Comparison of ENCODE assay signal across 1 cellular context in genomic region chr16:46896314-46896968, GRCh38.
A peak's percentile ranks its signal among the peaks of the same experiment; 100 is the strongest.
TF ChIP-seq lines count a peak whose summit lies in the region.

No MANE protein-coding gene starts in this region.

TF ChIP-seq in HepG2, 621 proteins besides CTCF, POLR2A, EP300 and RAD21 (continued from another document and continues in another):
- TF ChIP-seq ZMAT3 (CRISPR knock-in tag; conservative IDR thresholded peaks at IDR 0.05) (0 out of 2 replicates have a peak, but pooled peaks have one; percentile 5), ZZZ3 (CRISPR knock-in tag; IDR thresholded peaks at IDR 0.05; ENCODE audit: borderline replicate concordance) (no peak), ZNF879 (CRISPR knock-in tag; IDR thresholded peaks at IDR 0.05) (no peak), ZNF782 (CRISPR knock-in tag; IDR thresholded peaks at IDR 0.05; ENCODE audit: borderline replicate concordance) (no peak), POLR2AphosphoS2 (IDR thresholded peaks at IDR 0.05; ENCODE audit: low read depth, low read length) (no peak), ONECUT2 (CRISPR knock-in tag; IDR thresholded peaks at IDR 0.05) (no peak), CREB1 (IDR thresholded peaks at IDR 0.05) (no peak), CREB1 (CRISPR knock-in tag; IDR thresholded peaks at IDR 0.05) (no peak; the same call in 1 of the 2 replicates), ZFP36 (IDR thresholded peaks at IDR 0.05; ENCODE audit: borderline replicate concordance, low read depth, low read length, partially characterized antibody) (no peak), RXRB (CRISPR knock-in tag; IDR thresholded peaks at IDR 0.05; ENCODE audit: borderline replicate concordance) (no peak), FOXO1 (CRISPR knock-in tag; IDR thresholded peaks at IDR 0.05) (no peak), RBFOX2 (IDR thresholded peaks at IDR 0.05; ENCODE audit: low read depth, low read length) (no peak), ZNF703 (CRISPR knock-in tag; IDR thresholded peaks at IDR 0.05; ENCODE audit: borderline replicate concordance) (no peak), SRY (CRISPR knock-in tag; IDR thresholded peaks at IDR 0.05) (no peak), ZEB1 (IDR thresholded peaks at IDR 0.05; ENCODE audit: insufficient replicate concordance, low read depth) (no peak), ZNF800 (CRISPR knock-in tag; IDR thresholded peaks at IDR 0.05) (no peak), MYC (CRISPR knock-in tag; IDR thresholded peaks at IDR 0.05; ENCODE audit: borderline replicate concordance) (no peak), CBX2 (IDR thresholded peaks at IDR 0.05; ENCODE audit: low read depth, low read length) (no peak), CBX2 (CRISPR knock-in tag; IDR thresholded peaks at IDR 0.05; ENCODE audit: low read depth) (no peak), ZBTB49 (CRISPR knock-in tag; IDR thresholded peaks at IDR 0.05; ENCODE audit: borderline replicate concordance) (no peak), SOX6 (IDR thresholded peaks at IDR 0.05) (no peak), SOX6 (CRISPR knock-in tag; IDR thresholded peaks at IDR 0.05) (0 out of 2 replicates have a peak, but pooled peaks have one; percentile 12), CBX5 (CRISPR knock-in tag; IDR thresholded peaks at IDR 0.05; ENCODE audit: borderline replicate concordance) (0 out of 2 replicates have a peak, but pooled peaks have one; percentile 39), ZNF121 (CRISPR knock-in tag; IDR thresholded peaks at IDR 0.05) (no peak), TEF (CRISPR knock-in tag; IDR thresholded peaks at IDR 0.05) (no peak), ZNF251 (CRISPR knock-in tag; IDR thresholded peaks at IDR 0.05) (no peak), NFKB2 (CRISPR knock-in tag; IDR thresholded peaks at IDR 0.05; ENCODE audit: borderline replicate concordance) (peak; percentile 79; the same call in 1 of the 2 replicates), FOXA1 (IDR thresholded peaks at IDR 0.05) (no peak), FOXA1 (CRISPR knock-in tag; IDR thresholded peaks at IDR 0.05) (no peak), GRHL1 (CRISPR knock-in tag; conservative IDR thresholded peaks at IDR 0.05) (no peak), REST (IDR thresholded peaks at IDR 0.05; ENCODE audit: borderline replicate concordance in 1 of 2, low read depth in 1 of 2, low read length in 2 of 2) (no peak), ZNF138 (CRISPR knock-in tag; IDR thresholded peaks at IDR 0.05; ENCODE audit: low read depth) (no peak), FOSL1 (CRISPR knock-in tag; IDR thresholded peaks at IDR 0.05; ENCODE audit: borderline replicate concordance) (no peak), KLF12 (CRISPR knock-in tag; IDR thresholded peaks at IDR 0.05; ENCODE audit: borderline replicate concordance) (no peak), ZBTB44 (CRISPR knock-in tag; IDR thresholded peaks at IDR 0.05) (no peak), CERS6 (CRISPR knock-in tag; IDR thresholded peaks at IDR 0.05) (no peak), ZNF296 (CRISPR knock-in tag; conservative IDR thresholded peaks at IDR 0.05) (no peak), ATF5 (CRISPR knock-in tag; IDR thresholded peaks at IDR 0.05; ENCODE audit: low read depth) (no peak), STAG1 (CRISPR knock-in tag; IDR thresholded peaks at IDR 0.05) (no peak), CREM (IDR thresholded peaks at IDR 0.05) (no peak), CREM (CRISPR knock-in tag; IDR thresholded peaks at IDR 0.05) (no peak), SSRP1 (CRISPR knock-in tag; IDR thresholded peaks at IDR 0.05) (0 out of 2 replicates have a peak, but pooled peaks have one; percentile 3), LBX2 (CRISPR knock-in tag; IDR thresholded peaks at IDR 0.05; ENCODE audit: borderline replicate concordance) (no peak; the same call in 1 of the 2 replicates), ETV6 (CRISPR knock-in tag; conservative IDR thresholded peaks at IDR 0.05) (no peak), SMAD9 (CRISPR knock-in tag; IDR thresholded peaks at IDR 0.05) (no peak), ZNF17 (CRISPR knock-in tag; IDR thresholded peaks at IDR 0.05) (no peak), HMGXB4 (CRISPR knock-in tag; IDR thresholded peaks at IDR 0.05; ENCODE audit: borderline replicate concordance in 1 of 2, low read depth in 1 of 2) (no peak), ZBTB14 (CRISPR knock-in tag; IDR thresholded peaks at IDR 0.05) (no peak), DNMT3B (CRISPR knock-in tag; conservative IDR thresholded peaks at IDR 0.05) (no peak; the same call in 1 of the 2 replicates), ZNF678 (CRISPR knock-in tag; IDR thresholded peaks at IDR 0.05) (no peak)
